ENCODE assay signal across 18 cellular contexts in genomic region chr6:119575721-119576120, GRCh38.
DNase-seq lines count a peak whose midpoint lies in the region; ATAC-seq, FAIRE-seq and TF ChIP-seq lines count a peak whose summit lies in the region.
"Had no signal": no experiment of that assay in that cellular context is flagged by ENCODE, and none has a peak within 500 bp of the region (broad histone marks: within the 10 kb centered on the region; RNA-seq: fewer than 3 reads in every experiment).

No MANE protein-coding gene starts in this region.

- TF ChIP-seq CTCF in AG10803 (conservative IDR thresholded peaks at IDR 0.05; ENCODE audit: low read length) (no peak), astrocyte of the spinal cord (IDR thresholded peaks at IDR 0.05; ENCODE audit: low read depth, low read length) (no peak), Peyer's patch (IDR thresholded peaks at IDR 0.05) (no peak), suprapubic skin (IDR thresholded peaks at IDR 0.05) (no peak)

- 100% methylated on average over 2 of the region's 2 CpGs for WGBS in suprapubic skin

- in situ Hi-C loops in astrocyte of the spinal cord (cut with HindIII; ENCODE audit: low sequenced_read_pairs), result no loop called here

- no peak for FAIRE-seq in HTR-8/SVneo (lab: Jason Lieb, UNC)
- FAIRE-seq: H1 had no signal

- H3K4me1 ChIP-seq in Peyer's patch, result no peaks in the 10 kb centered on the region
- no peaks in the 10 kb centered on the region for H3K4me1 ChIP-seq in suprapubic skin
- H3K4me1 ChIP-seq: upper lobe of left lung had no signal

- no peaks in the 10 kb centered on the region for H3K27me3 ChIP-seq in Peyer's patch
- H3K27me3 ChIP-seq in suprapubic skin, result no peaks in the 10 kb centered on the region
- H3K27me3 ChIP-seq: upper lobe of left lung had no signal

- no peak for ATAC-seq in HG03354 (IDR thresholded peaks at IDR 0.05; ENCODE audit: poor library complexity, severe bottlenecking, unreplicated experiment)
- ATAC-seq: activated T-cell treated with anti-CD3 and anti-CD28 coated beads, Interleukin-2, amount 50 U/mL, for 72 hours; left colon had no signal

- no peak for TF ChIP-seq EP300 in suprapubic skin (IDR thresholded peaks at IDR 0.05)

- H3K4me3 ChIP-seq in AG10803 (ENCODE audit: low read length), result no peak overlapping the region
- H3K4me3 ChIP-seq in astrocyte of the spinal cord (ENCODE audit: low read depth, low read length), result no peak overlapping the region
- no peak overlapping the region for H3K4me3 ChIP-seq in Peyer's patch
- no peak overlapping the region for H3K4me3 ChIP-seq in suprapubic skin
- H3K4me3 ChIP-seq: upper lobe of left lung had no signal

- H3K9me3 ChIP-seq in Peyer's patch (peaks cover 0 to 9% (median 0%) of the 10 kb centered on the region in 4 donors), suprapubic skin (peaks cover 7% of the 10 kb centered on the region)

- H3K36me3 ChIP-seq in Peyer's patch (no peaks in the 10 kb centered on the region), suprapubic skin (no peaks in the 10 kb centered on the region)
- H3K36me3 ChIP-seq: upper lobe of left lung had no signal

- no peak overlapping the region for H3K27ac ChIP-seq in Peyer's patch
- H3K27ac ChIP-seq in suprapubic skin, result no peak overlapping the region
- H3K27ac ChIP-seq: upper lobe of left lung had no signal

- TF ChIP-seq POLR2A in Peyer's patch (IDR thresholded peaks at IDR 0.05) (no peak), suprapubic skin (IDR thresholded peaks at IDR 0.05) (no peak)

- DNase-seq in AG10803 (ENCODE audit: low read depth), result peak; percentile 82
- DNase-seq in HTR-8/SVneo (ENCODE audit: insufficient read length, low spot score), result peak; percentile 3
- peak; percentile 70 for DNase-seq in astrocyte of the spinal cord (ENCODE audit: low read depth, low spot score)
- DNase-seq in islet precursor cell, result peak; percentile 91
- DNase-seq in SW 1271 (lab: John Stamatoyannopoulos, UW), result no peak
- no peak for DNase-seq in Peyer's patch
- no peak for DNase-seq in suprapubic skin (ENCODE audit: low spot score in 2 of 2)
- DNase-seq: activated CD4-positive, alpha-beta T cell treated with anti-CD3 and anti-CD28 coated beads, Interleukin-2, amount 10 ng/mL, durations not matched to agents 7 days and 5 days; activated T-cell treated with anti-CD3 and anti-CD28 coated beads, Interleukin-2, amount 50 U/mL, for 72 hours; DMS79 treated with DMSO at 0.1 percent for 48 hours; effector CD4-positive, alpha-beta T cell; left colon; NCI-H345; stimulated activated CD8-positive, alpha-beta memory T cell treated with anti-CD3 and anti-CD28 coated beads, Interleukin-4, amount 100 ng/mL, for 48 hours; T-helper 1 cell; upper lobe of left lung had no signal

Comparison
In these comparisons a context has a peak if more than half of its experiments do, and no peak if none do; other contexts are left out.
1. DNase-seq: peak in AG10803 (single experiment), HTR-8/SVneo (single experiment), astrocyte of the spinal cord (single experiment) and islet precursor cell (single experiment); none in SW 1271 (0 of 2), Peyer's patch (0 of 3) and suprapubic skin (0 of 2).